Comparison of ENCODE assay signal across 18 cellular contexts in the genomic region with DNA sequence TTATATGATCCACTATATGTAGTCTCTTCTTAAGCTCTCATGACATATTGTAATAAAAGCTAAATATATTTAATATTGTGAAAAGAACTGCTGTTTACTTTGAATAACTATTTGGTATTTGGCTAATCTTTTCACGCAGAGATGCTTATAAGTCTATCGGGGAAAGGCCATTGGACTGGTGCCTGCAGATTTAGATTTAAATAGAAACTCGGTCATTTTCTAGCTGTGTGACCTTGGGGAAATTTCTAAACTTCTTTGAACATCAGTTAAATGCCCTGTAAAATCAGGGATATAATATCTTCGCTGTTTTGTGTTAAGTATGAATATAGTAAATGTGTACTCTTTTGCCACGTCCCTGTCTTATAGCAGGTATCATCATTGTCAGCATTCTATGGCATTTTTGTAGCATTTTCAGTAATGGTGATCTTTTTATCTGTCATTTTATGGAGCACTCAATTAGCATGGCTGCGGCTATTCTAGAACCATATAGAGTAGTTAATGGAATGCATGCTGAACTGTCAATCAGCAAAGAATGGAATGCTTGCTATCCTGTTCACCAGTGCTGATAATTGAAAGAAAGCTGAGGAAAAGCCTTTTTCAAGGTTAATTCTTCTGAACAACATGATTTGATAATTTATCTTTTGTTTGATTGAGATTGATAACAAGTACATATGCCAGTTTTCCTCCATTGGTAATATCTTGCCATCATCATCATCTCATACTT.
A peak's percentile ranks its signal among the peaks of the same experiment; 100 is the strongest.
DNase-seq lines count a peak whose midpoint lies in the region; ATAC-seq, FAIRE-seq and TF ChIP-seq lines count a peak whose summit lies in the region.
"Had no signal": no experiment of that assay in that cellular context is flagged by ENCODE, and none has a peak within 500 bp of the region (broad histone marks: within the 10 kb centered on the region; RNA-seq: fewer than 3 reads in every experiment).

No MANE protein-coding gene starts in this region.

- H2BK20ac ChIP-seq in H1 (ENCODE audit: low read length) = no peak overlapping the region

- H4K20me1 ChIP-seq in SK-N-SH (ENCODE audit: insufficient read depth) (no peaks in the 10 kb centered on the region), H1 (replicated peaks in 1 of 2; ENCODE audit: control insufficient read depth in 1 of 2, insufficient read depth in 2 of 2, low read length in 2 of 2) (no peaks in the 10 kb centered on the region)

- H3K9me3 ChIP-seq in SK-N-SH = no peaks in the 10 kb centered on the region
- no peaks in the 10 kb centered on the region for H3K9me3 ChIP-seq in H1 (ENCODE audit: insufficient read depth in 2 of 2, low read depth in 1 of 2, low read length in 1 of 2)

- TF ChIP-seq EP300 in SK-N-SH (IDR thresholded peaks at IDR 0.05; ENCODE audit: borderline replicate concordance in 1 of 2, low read depth in 1 of 2, low read length in 1 of 2) (no peak), H1 (IDR thresholded peaks at IDR 0.05; ENCODE audit: borderline replicate concordance in 1 of 2, low read depth in 2 of 2, low read length in 2 of 2) (no peak)

- WGBS in SK-N-SH (ENCODE audit: low lambda C conversion rate) = 92% methylated on average over 6 of the region's 6 CpGs
- WGBS in H1 (ENCODE audit: extremely low coverage in 1 of 2, insufficient coverage in 1 of 2, insufficient read length in 1 of 2, insufficient replicate concordance in 2 of 2, low coverage in 1 of 2, low lambda C conversion rate in 2 of 2, missing lambda C conversion rate in 1 of 2), 2 experiments = 94% methylated on average over 6 of the region's 6 CpGs; no CpG with 5 or more reads in 1 of the 2 experiments

- H3K4me3 ChIP-seq in SK-N-SH (ENCODE audit: low read depth in 2 of 2, low read length in 1 of 2) (no peak overlapping the region), H1 (ENCODE audit: extremely low read depth in 1 of 4, insufficient read depth in 2 of 4, low read depth in 3 of 4, low read length in 4 of 4) (no peak overlapping the region)
- H3K4me3 ChIP-seq: GM12878 had no signal

- H3K27ac ChIP-seq in SK-N-SH (ENCODE audit: low read depth in 2 of 2, low read length in 1 of 2) (no peak overlapping the region), H1 (ENCODE audit: low read depth, low read length) (no peak overlapping the region)
- H3K27ac ChIP-seq: 22Rv1 had no signal

- H2BK120ac ChIP-seq in H1 (replicated peaks; ENCODE audit: low read depth, low read length) = no peak overlapping the region

- no peak overlapping the region for H3K4ac ChIP-seq in H1 (replicated peaks; ENCODE audit: insufficient read length, low read depth, low read length)

- H3K79me1 ChIP-seq in H1 (ENCODE audit: low read depth, low read length) = no peaks in the 10 kb centered on the region

- POLR2A ChIA-PET in SK-N-SH (lab: Yijun Ruan, JAX) = no interaction called here
- POLR2A ChIA-PET in H1 (lab: Charles Lee; ENCODE audit: partially characterized antibody) = no interaction called here

- TF ChIP-seq RAD21 in SK-N-SH (IDR thresholded peaks at IDR 0.05; ENCODE audit: low read length) (no peak), H1 (IDR thresholded peaks at IDR 0.05 in 1 of 2, conservative IDR thresholded peaks at IDR 0.05 in 1 of 2; ENCODE audit: low read depth in 2 of 2, low read length in 2 of 2) (no peak)

- no peak overlapping the region for H3K56ac ChIP-seq in H1 (replicated peaks; ENCODE audit: insufficient read length, low read depth, low read length)

- CTCF ChIA-PET in SK-N-SH (lab: Yijun Ruan, JAX) (no interaction called here), H1 (lab: Charles Lee; ENCODE audit: partially characterized antibody) (interaction anchor here (1.4 kb wide), 1 partner anchor 9 kb away, joined by 6 read pairs; no protein-coding TSS in a partner anchor)

- H4K8ac ChIP-seq in H1 (ENCODE audit: extremely low read depth, insufficient read depth, low read length) = no peak overlapping the region

- H3K23me2 ChIP-seq in H1 (ENCODE audit: low read depth, low read length) = no peaks in the 10 kb centered on the region

- no peaks in the 10 kb centered on the region for H3K36me3 ChIP-seq in SK-N-SH (replicated peaks in 1 of 2; ENCODE audit: control insufficient read depth in 1 of 2, insufficient read depth in 2 of 2, low read length in 1 of 2)
- H3K36me3 ChIP-seq in H1 (ENCODE audit: control insufficient read depth in 2 of 4, insufficient read depth in 4 of 4, low read length in 3 of 4) = no peaks in the 10 kb centered on the region

- no peaks in the 10 kb centered on the region for H3K9me2 ChIP-seq in SK-N-SH

- no peak overlapping the region for H3K4me2 ChIP-seq in SK-N-SH
- H3K4me2 ChIP-seq in H1 (ENCODE audit: insufficient read depth in 1 of 2, low read depth in 2 of 2, low read length in 2 of 2) = no peak overlapping the region

- ATAC-seq in GM19328 (IDR thresholded peaks at IDR 0.05; ENCODE audit: unreplicated experiment) = no peak
- ATAC-seq: GM12878 had no signal

- H3F3A ChIP-seq in SK-N-SH (replicated peaks; ENCODE audit: insufficient read depth) = no peaks in the 10 kb centered on the region

- peak; percentile 56 for DNase-seq in NCI-H2171 treated with DMSO at 0.1 percent for 48 hours (lab: John Stamatoyannopoulos, UW)
- DNase-seq in NCI-H2171 (lab: John Stamatoyannopoulos, UW) = no peak
- DNase-seq in SK-N-SH = no peak
- DNase-seq in H1 (ENCODE audit: low read depth in 1 of 2, low spot score in 2 of 2) = no peak
- DNase-seq in NCI-H226 = no peak
- DNase-seq in NCI-H146 (lab: John Stamatoyannopoulos, UW) = no peak
- no peak for DNase-seq in GM19239 (ENCODE audit: insufficient read length, low spot score)
- DNase-seq: CD4-positive, alpha-beta T cell; NCI-H1417; NCI-H2029; NCI-H510A; NCI-H774; OCI-M1; SIG-M5 had no signal

- H3K18ac ChIP-seq in H1 (ENCODE audit: extremely low read depth, low read length) = no peak overlapping the region

- TF ChIP-seq POLR2A in H1 (IDR thresholded peaks at IDR 0.05; ENCODE audit: control extremely low read depth in 1 of 2, low read depth in 2 of 2, low read length in 2 of 2) = no peak

- no peak overlapping the region for H3K9ac ChIP-seq in SK-N-SH
- no peak overlapping the region for H3K9ac ChIP-seq in H1 (replicated peaks in 1 of 4; ENCODE audit: extremely low read depth in 1 of 4, low read depth in 3 of 4, low read length in 3 of 4)

- H3K27me3 ChIP-seq in SK-N-SH (ENCODE audit: insufficient read depth) (no peaks in the 10 kb centered on the region), H1 (replicated peaks in 1 of 4; ENCODE audit: control insufficient read depth in 3 of 4, extremely low read depth in 1 of 4, insufficient read depth in 3 of 4, low read length in 3 of 4) (no peaks in the 10 kb centered on the region)

- H2BK12ac ChIP-seq in H1 (ENCODE audit: low read depth, low read length) = no peak overlapping the region

- no peak overlapping the region for H2BK5ac ChIP-seq in H1 (ENCODE audit: low read depth, low read length)

- TF ChIP-seq CTCF in SK-N-SH (IDR thresholded peaks at IDR 0.05) (no peak), H1 (IDR thresholded peaks at IDR 0.05; ENCODE audit: control extremely low read depth in 1 of 3, insufficient read depth in 1 of 3, low read depth in 1 of 3, low read length in 3 of 3) (no peak)

- H2AK5ac ChIP-seq in H1 (ENCODE audit: low read depth, low read length) = no peak overlapping the region

- no peak overlapping the region for H3K14ac ChIP-seq in H1 (ENCODE audit: insufficient read length)

- H3K23ac ChIP-seq in H1 (ENCODE audit: insufficient read length) = no peak overlapping the region

- no peak overlapping the region for H4K5ac ChIP-seq in H1 (ENCODE audit: insufficient read length, low read depth, low read length)

- no peaks in the 10 kb centered on the region for H3K79me2 ChIP-seq in SK-N-SH (ENCODE audit: insufficient read depth)
- no peaks in the 10 kb centered on the region for H3K79me2 ChIP-seq in H1 (ENCODE audit: control insufficient read depth in 1 of 2, insufficient read depth in 2 of 2, low read length in 2 of 2)

- no peak overlapping the region for H2BK15ac ChIP-seq in H1 (ENCODE audit: low read length)

- H4K91ac ChIP-seq in H1 (replicated peaks; ENCODE audit: insufficient read length, low read length) = no peak overlapping the region

- H2AFZ ChIP-seq in SK-N-SH (ENCODE audit: low read depth) (no peak overlapping the region), H1 (ENCODE audit: low read length) (no peak overlapping the region)

- no peak for FAIRE-seq in H1 (lab: Jason Lieb, UNC)
- FAIRE-seq in GM19239 (lab: Jason Lieb, UNC) = no peak
- FAIRE-seq: GM12878, H54 had no signal

- H3K4me1 ChIP-seq in SK-N-SH (ENCODE audit: control insufficient read depth in 1 of 2, insufficient read depth in 2 of 2, low read depth in 1 of 2, low read length in 1 of 2) (peaks cover 5 to 18% of the 10 kb centered on the region in 2 experiments; a peak in 3 of 4 replicates), H1 (replicated peaks in 1 of 4; ENCODE audit: control insufficient read depth in 3 of 4, insufficient read depth in 4 of 4, low read length in 3 of 4) (peaks cover 0 to 13% (median 7%) of the 10 kb centered on the region in 4 experiments; a peak in 6 of 7 replicates)

TF ChIP-seq in SK-N-SH, 30 proteins besides CTCF, POLR2A, EP300 and RAD21 (continues in another document):
- TF ChIP-seq CHD2 (IDR thresholded peaks at IDR 0.05; ENCODE audit: low read length, partially characterized antibody) (no peak), NFIC (IDR thresholded peaks at IDR 0.05; ENCODE audit: borderline replicate concordance) (no peak), GABPA (IDR thresholded peaks at IDR 0.05; ENCODE audit: low read depth) (no peak)
- TF ChIP-seq, protein P1, sequence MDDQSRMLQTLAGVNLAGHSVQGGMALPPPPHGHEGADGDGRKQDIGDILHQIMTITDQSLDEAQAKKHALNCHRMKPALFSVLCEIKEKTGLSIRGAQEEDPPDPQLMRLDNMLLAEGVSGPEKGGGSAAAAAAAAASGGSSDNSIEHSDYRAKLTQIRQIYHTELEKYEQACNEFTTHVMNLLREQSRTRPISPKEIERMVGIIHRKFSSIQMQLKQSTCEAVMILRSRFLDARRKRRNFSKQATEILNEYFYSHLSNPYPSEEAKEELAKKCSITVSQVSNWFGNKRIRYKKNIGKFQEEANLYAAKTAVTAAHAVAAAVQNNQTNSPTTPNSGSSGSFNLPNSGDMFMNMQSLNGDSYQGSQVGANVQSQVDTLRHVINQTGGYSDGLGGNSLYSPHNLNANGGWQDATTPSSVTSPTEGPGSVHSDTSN (IDR thresholded peaks at IDR 0.05) = no peak

TF ChIP-seq in H1, 55 proteins besides CTCF, POLR2A, EP300 and RAD21:
- TF ChIP-seq TEAD4 (IDR thresholded peaks at IDR 0.05; ENCODE audit: low read depth, low read length) (peak; percentile 37; the same call in 1 of the 2 replicates), SIX5 (IDR thresholded peaks at IDR 0.05; ENCODE audit: low read depth, low read length) (no peak)
